In genomic region chr20:43456809-43457639, GRCh38 we compare ENCODE assay signal across 1 cellular context.
TF ChIP-seq lines count a peak whose summit lies in the region.

No MANE protein-coding gene starts in this region.

TF ChIP-seq in H1, 55 proteins besides CTCF, POLR2A, EP300 and RAD21:
- TF ChIP-seq USF2 (IDR thresholded peaks at IDR 0.05; ENCODE audit: low read length): no peak
- no peak; a peak in 1 of 4 replicates for TF ChIP-seq HDAC2 (IDR thresholded peaks at IDR 0.05; ENCODE audit: borderline replicate concordance in 1 of 2, low read depth in 2 of 2, low read length in 2 of 2)
- no peak for TF ChIP-seq GABPA (IDR thresholded peaks at IDR 0.05; ENCODE audit: borderline replicate concordance, insufficient read depth, low read length)
- TF ChIP-seq SAP30 (IDR thresholded peaks at IDR 0.05; ENCODE audit: insufficient read depth, insufficient replicate concordance, low read length): peak; percentile 24
- no peak for TF ChIP-seq NRF1 (IDR thresholded peaks at IDR 0.05; ENCODE audit: low read depth, low read length)
- no peak for TF ChIP-seq SRF (IDR thresholded peaks at IDR 0.05; ENCODE audit: low read depth, low read length)
- TF ChIP-seq MAX (IDR thresholded peaks at IDR 0.05): no peak; the same call in none of the 2 replicates
- TF ChIP-seq EGR1 (IDR thresholded peaks at IDR 0.05; ENCODE audit: borderline replicate concordance, low read depth, low read length): no peak
- no peak for TF ChIP-seq JUN (IDR thresholded peaks at IDR 0.05; ENCODE audit: low read depth, low read length)
- TF ChIP-seq POLR2AphosphoS5 (IDR thresholded peaks at IDR 0.05; ENCODE audit: low read depth, low read length): no peak; the same call in 1 of the 2 replicates
- no peak for TF ChIP-seq ZNF274 (IDR thresholded peaks at IDR 0.05; ENCODE audit: borderline replicate concordance, extremely low read depth, low read length)
- TF ChIP-seq CHD7 (IDR thresholded peaks at IDR 0.05; ENCODE audit: insufficient replicate concordance, low read length): no peak
- no peak for TF ChIP-seq POU5F1 (IDR thresholded peaks at IDR 0.05; ENCODE audit: low read depth, low read length)
- TF ChIP-seq RFX5 (IDR thresholded peaks at IDR 0.05; ENCODE audit: borderline replicate concordance, low read depth, low read length): no peak
- TF ChIP-seq RBBP5 (IDR thresholded peaks at IDR 0.05; ENCODE audit: borderline replicate concordance, low read depth, low read length): no peak; the same call in 1 of the 2 replicates
- TF ChIP-seq CHD2 (IDR thresholded peaks at IDR 0.05; ENCODE audit: low read length): no peak
- peak; percentile 48; the same call in 1 of the 2 replicates for TF ChIP-seq SP1 (IDR thresholded peaks at IDR 0.05; ENCODE audit: low read depth, low read length)
- TF ChIP-seq NANOG (IDR thresholded peaks at IDR 0.05; ENCODE audit: insufficient read depth, low read depth, low read length, poor library complexity, severe bottlenecking): no peak
- peak in 1 of 2 experiments; percentile 47; a peak in 1 of 4 replicates for TF ChIP-seq SIN3A (conservative IDR thresholded peaks at IDR 0.05 in 1 of 2, IDR thresholded peaks at IDR 0.05 in 1 of 2; ENCODE audit: low read depth in 1 of 2, low read length in 2 of 2)
- no peak for TF ChIP-seq SP4 (IDR thresholded peaks at IDR 0.05; ENCODE audit: low read length)
- no peak for TF ChIP-seq ATF3 (IDR thresholded peaks at IDR 0.05; ENCODE audit: insufficient read depth, low read depth, low read length)
- no peak for TF ChIP-seq SIRT6 (IDR thresholded peaks at IDR 0.05; ENCODE audit: low read length)
- TF ChIP-seq CTBP2 (IDR thresholded peaks at IDR 0.05; ENCODE audit: borderline replicate concordance, insufficient read depth, insufficient read length, low read length): no peak
- peak; percentile 15 for TF ChIP-seq TAF7 (optimal IDR thresholded peaks at IDR 0.05; ENCODE audit: borderline replicate concordance, low read depth, low read length)
- TF ChIP-seq GTF2F1 (IDR thresholded peaks at IDR 0.05; ENCODE audit: borderline replicate concordance, low read depth, low read length): no peak
- TF ChIP-seq EZH2 (IDR thresholded peaks at IDR 0.05; ENCODE audit: low read depth, low read length, severe bottlenecking): no peak
- TF ChIP-seq E2F6 (IDR thresholded peaks at IDR 0.05): no peak
- TF ChIP-seq ATF2 (IDR thresholded peaks at IDR 0.05; ENCODE audit: low read length): no peak
- TF ChIP-seq CBX5 (IDR thresholded peaks at IDR 0.05; ENCODE audit: low read depth, low read length): no peak
- TF ChIP-seq BACH1 (IDR thresholded peaks at IDR 0.05; ENCODE audit: low read length): 0 out of 2 replicates have a peak, but pooled peaks have one; percentile 26
- no peak for TF ChIP-seq CBX8 (IDR thresholded peaks at IDR 0.05; ENCODE audit: borderline replicate concordance, low read depth, low read length)
- no peak for TF ChIP-seq FOSL1 (IDR thresholded peaks at IDR 0.05; ENCODE audit: insufficient read depth, low read depth, low read length)
- TF ChIP-seq PHF8 (conservative IDR thresholded peaks at IDR 0.05; ENCODE audit: low read depth, low read length): no peak; the same call in 1 of the 2 replicates
- TF ChIP-seq TEAD4 (IDR thresholded peaks at IDR 0.05; ENCODE audit: low read depth, low read length): no peak
- peak; percentile 72 for TF ChIP-seq ASH2L (IDR thresholded peaks at IDR 0.05; ENCODE audit: low read length)
- no peak for TF ChIP-seq SIX5 (IDR thresholded peaks at IDR 0.05; ENCODE audit: low read depth, low read length)
- no peak for TF ChIP-seq BCL11A (IDR thresholded peaks at IDR 0.05; ENCODE audit: low read depth in 2 of 2, low read length in 2 of 2)
- peak; percentile 47 for TF ChIP-seq KDM4A (IDR thresholded peaks at IDR 0.05; ENCODE audit: low read depth, low read length, severe bottlenecking)
- TF ChIP-seq TAF1 (IDR thresholded peaks at IDR 0.05; ENCODE audit: low read depth, low read length): no peak
- no peak for TF ChIP-seq CHD1 (IDR thresholded peaks at IDR 0.05; ENCODE audit: low read depth, low read length)
- no peak for TF ChIP-seq KDM1A (IDR thresholded peaks at IDR 0.05; ENCODE audit: borderline replicate concordance, low read length)
- no peak for TF ChIP-seq BRCA1 (IDR thresholded peaks at IDR 0.05; ENCODE audit: low read depth, low read length)
- no peak for TF ChIP-seq MAFK (IDR thresholded peaks at IDR 0.05; ENCODE audit: low read depth, low read length)
- TF ChIP-seq RXRA (IDR thresholded peaks at IDR 0.05; ENCODE audit: insufficient read depth, low read depth, low read length): no peak
- TF ChIP-seq JUND (IDR thresholded peaks at IDR 0.05; ENCODE audit: low read length): no peak
- TF ChIP-seq TBP (IDR thresholded peaks at IDR 0.05; ENCODE audit: low read depth, low read length): no peak; the same call in 1 of the 2 replicates
- no peak for TF ChIP-seq SUZ12 (IDR thresholded peaks at IDR 0.05; ENCODE audit: low read length)
- no peak for TF ChIP-seq HDAC6 (IDR thresholded peaks at IDR 0.05; ENCODE audit: low read depth, low read length)
- TF ChIP-seq CEBPB (IDR thresholded peaks at IDR 0.05; ENCODE audit: low read depth, low read length): no peak
- no peak for TF ChIP-seq SP2 (IDR thresholded peaks at IDR 0.05; ENCODE audit: low read length)
- TF ChIP-seq TCF12 (IDR thresholded peaks at IDR 0.05; ENCODE audit: low read depth, low read length): no peak
- no peak for TF ChIP-seq RNF2 (IDR thresholded peaks at IDR 0.05; ENCODE audit: borderline replicate concordance, low read depth, low read length, missing control alignments, poor library complexity, severe bottlenecking)
- TF ChIP-seq CREB1 (IDR thresholded peaks at IDR 0.05): peak; percentile 26; the same call in 1 of the 2 replicates
- no peak for TF ChIP-seq YY1 (IDR thresholded peaks at IDR 0.05; ENCODE audit: low read depth, low read length)
- no peak for TF ChIP-seq KDM5A (IDR thresholded peaks at IDR 0.05; ENCODE audit: low read length)
